Comparison of ENCODE assay signal across 9 cellular contexts in genomic region chr1:152034324-152034653, GRCh38. TPM values are rescaled to one million over a fixed set of nuclear protein-coding genes. Genes with fewer than 3 reads are reported as not detected.
DNase-seq lines count a peak whose midpoint lies in the region; ATAC-seq, FAIRE-seq and TF ChIP-seq lines count a peak whose summit lies in the region.
"Had no signal": no experiment of that assay in that cellular context is flagged by ENCODE, and none has a peak within 500 bp of the region (broad histone marks: within the 10 kb centered on the region; RNA-seq: fewer than 3 reads in every experiment).

No MANE protein-coding gene starts in this region.

- H3K27me3 Mint-ChIP-seq in central memory CD8-positive, alpha-beta T cell = no peaks in the 10 kb centered on the region

- peaks cover 40% of the 10 kb centered on the region for H3K36me3 Mint-ChIP-seq in central memory CD8-positive, alpha-beta T cell (ENCODE audit: insufficient read depth)

- peak overlapping the region; percentile 94 for H3K4me3 Mint-ChIP-seq in central memory CD8-positive, alpha-beta T cell

- TF ChIP-seq CTCF in HL-60 (IDR thresholded peaks at IDR 0.05; ENCODE audit: insufficient read depth, low read length) (no peak), pancreas (IDR thresholded peaks at IDR 0.05) (no peak)

- H3K27ac ChIP-seq in HL-60 (replicated peaks) (peak overlapping the region; percentile 89), pancreas (peak overlapping the region; percentile 20 to 97 (median 65))

- DNase-seq in HL-60 (ENCODE audit: low read depth in 1 of 2, low spot score in 1 of 2) = no peak
- DNase-seq in central memory CD8-positive, alpha-beta T cell (ENCODE audit: low spot score in 2 of 2) = no peak
- peak in 1 of 6 donors; percentile 42 for DNase-seq in pancreas
- DNase-seq in H7 = no peak
- no peak for DNase-seq in hypothalamus (lab: John Stamatoyannopoulos, UW)
- DNase-seq in foreskin melanocyte = no peak

- WGBS in pancreas, 2 donors = 41 to 72% methylated on average over 1 of the region's 1 CpG

- H3K36me3 ChIP-seq in pancreas = peaks cover 7 to 23% (median 11%) of the 10 kb centered on the region in 3 donors
- H3K36me3 ChIP-seq in H7 (replicated peaks; ENCODE audit: control insufficient read depth, insufficient read depth, low read length) = peaks cover 10% of the 10 kb centered on the region

- no peaks in the 10 kb centered on the region for H3K9me3 ChIP-seq in pancreas

- H3K27me3 ChIP-seq in HL-60 (ENCODE audit: insufficient read depth, poor library complexity, severe bottlenecking) = no peaks in the 10 kb centered on the region
- H3K27me3 ChIP-seq in pancreas = no peaks in the 10 kb centered on the region
- H3K27me3 ChIP-seq in H7 (ENCODE audit: control insufficient read depth, insufficient read depth, low read length) = 0 out of 2 replicates have a peak, but pooled peaks cover 1% of the 10 kb centered on the region

- intact Hi-C loops in pancreas (cut with DNase I) = no loop called here

- H3K4me3 ChIP-seq in HL-60 (replicated peaks; ENCODE audit: insufficient read depth, low read length) (peak overlapping the region; percentile 73), pancreas (peak overlapping the region in 2 of 4 donors; percentile 58 to 59), H7 (ENCODE audit: insufficient read depth, low read depth, low read length) (no peak overlapping the region)

- peaks cover 38% of the 10 kb centered on the region for H3K4me1 Mint-ChIP-seq in central memory CD8-positive, alpha-beta T cell

- FAIRE-seq in pancreas (lab: Jason Lieb, UNC) = no peak

- no peaks in the 10 kb centered on the region for H3K9me3 Mint-ChIP-seq in central memory CD8-positive, alpha-beta T cell

- peaks cover 11 to 33% (median 14%) of the 10 kb centered on the region in 3 donors for H3K4me1 ChIP-seq in pancreas

- H3K27ac Mint-ChIP-seq in central memory CD8-positive, alpha-beta T cell (ENCODE audit: low read depth) = peak overlapping the region; percentile 98

- ATAC-seq in GM18511 (IDR thresholded peaks at IDR 0.05; ENCODE audit: unreplicated experiment) = peak; percentile 19
- ATAC-seq in central memory CD8-positive, alpha-beta T cell (replicated peaks; ENCODE audit: extremely low read depth, poor library complexity, severe bottlenecking) = no peak
- ATAC-seq in pancreas = peak; percentile 42 to 63 (median 46)
- no peak for ATAC-seq in HG03095 (IDR thresholded peaks at IDR 0.05; ENCODE audit: unreplicated experiment)

RNA-seq across cellular contexts. Expression of gene S100A11, which starts 2.5 kb away (rescaled TPM):
- total RNA-seq in pancreas = 100 to 1,000 TPM in 2 of 6 donors, 10 to 100 TPM in 4; 23.6 to 291 (median 61.9) TPM
- polyA plus RNA-seq in pancreas = 100 to 1,000 TPM; 239 to 433 TPM
- total RNA-seq in H7 (2014; rRNA removed; shearing (Covaris generic)) = 474 and 597 TPM in 2 replicates

RNA-seq across cellular contexts. Expression of gene S100A10, which starts 40.6 kb away (rescaled TPM):
- 100 to 1,000 TPM in 2 of 6 donors, 10 to 100 TPM in 4; 34.3 to 211 (median 74.6) TPM for total RNA-seq in pancreas
- 100 to 1,000 TPM; 203 to 269 TPM for polyA plus RNA-seq in pancreas
- 102 and 116 TPM in 2 replicates for total RNA-seq in H7 (2014; rRNA removed; shearing (Covaris generic))

RNA-seq across cellular contexts. Expression of gene TCHHL1, which starts 54.6 kb away (rescaled TPM):
- not detected for total RNA-seq in pancreas
- not detected for polyA plus RNA-seq in pancreas
- total RNA-seq in H7 (2014; rRNA removed; shearing (Covaris generic)) = not detected in 2 replicates
- total RNA-seq: T-helper 2 cell treated with Interferon-gamma antibody and Interleukin-4, amounts not matched to agents 100 ng/mL and 5 ng/mL, for 36 hours had no signal

Comparison
In these comparisons a context has a peak if more than half of its experiments do, and no peak if none do; other contexts are left out.
1. ATAC-seq: peak in GM18511 (single experiment) and pancreas (4 of 4); none in central memory CD8-positive, alpha-beta T cell (single experiment) and HG03095 (single experiment).